ENCODE assay signal across 24 cellular contexts in the genomic region with DNA sequence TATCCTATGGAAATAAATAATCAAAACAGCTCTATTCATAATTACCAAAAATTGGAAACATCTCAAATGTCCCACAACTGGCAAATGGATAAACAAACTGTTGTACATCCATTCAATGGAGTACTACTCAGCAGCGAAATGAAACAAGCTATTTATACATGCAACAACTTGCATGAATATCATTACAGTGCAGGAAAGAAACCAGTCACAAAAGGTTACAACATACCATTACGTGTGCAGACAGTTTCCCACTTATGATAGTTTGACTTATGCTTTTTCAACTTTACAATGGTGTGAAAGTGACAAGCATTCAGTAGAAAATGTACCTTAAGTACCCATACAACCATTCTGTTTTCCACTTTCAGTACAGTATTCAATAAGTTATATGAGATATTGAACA.
"Had no signal": no experiment of that assay in that cellular context is flagged by ENCODE, and none has a peak within 500 bp of the region (broad histone marks: within the 10 kb centered on the region; RNA-seq: fewer than 3 reads in every experiment).

No MANE protein-coding gene starts in this region.

- H3K9me3 ChIP-seq: esophagus squamous epithelium, lower lobe of right lung, mucosa of descending colon, neutrophil, pancreas, right lobe of liver, suprapubic skin, vagina had no signal

- H3K36me3 ChIP-seq: neutrophil, right lobe of liver had no signal

- H3K27ac ChIP-seq: dorsolateral prefrontal cortex, esophagus squamous epithelium, lower lobe of right lung, neutrophil, pancreas, right lobe of liver, suprapubic skin, vagina had no signal

- H3K4me3 ChIP-seq: dorsolateral prefrontal cortex, esophagus squamous epithelium, lower lobe of right lung, mucosa of descending colon, pancreas, right lobe of liver, smooth muscle cell, suprapubic skin, vagina had no signal

- DNase-seq: dorsolateral prefrontal cortex; effector CD4-positive, alpha-beta T cell; esophagus squamous epithelium; hypothalamus; immature natural killer cell; islet precursor cell; left ventricle myocardium superior; lower lobe of right lung; mucosa of descending colon; naive B cell; pancreas; right lobe of liver; stimulated activated CD4-positive, alpha-beta T cell treated with anti-CD3 and anti-CD28 coated beads, Interleukin-12 subunit alpha, Interleukin-12 subunit beta, amount 100 ng/mL, for 4 hours; stimulated activated CD4-positive, alpha-beta T cell treated with anti-CD3 and anti-CD28 coated beads, Interleukin-1b, Interleukin-23, amount 100 ng/mL, for 48 hours; stimulated activated CD4-positive, alpha-beta T cell treated with anti-CD3 and anti-CD28 coated beads, Interleukin-4, amount 100 ng/mL, for 1 hour; stimulated activated CD8-positive, alpha-beta memory T cell treated with anti-CD3 and anti-CD28 coated beads, Interleukin-4, amount 100 ng/mL, for 48 hours; stimulated activated naive CD4-positive, alpha-beta T cell; stimulated activated naive CD8-positive, alpha-beta T cell treated with anti-CD3 and anti-CD28 coated beads, Interleukin-15, amount 100 ng/mL, for 72 hours; trophoblast cell had no signal

- ATAC-seq: left ventricle myocardium superior; lower lobe of right lung; mucosa of descending colon; natural killer cell treated with Interleukin-12 subunit alpha and Interleukin-12 subunit beta and Interleukin-15 and Interleukin-18, amount 100 ng/mL, for 72 hours; pancreas; right lobe of liver; stimulated activated naive CD8-positive, alpha-beta T cell treated with anti-CD3 and anti-CD28 coated beads, Interleukin-15, amount 100 ng/mL, for 72 hours had no signal

- H3K4me2 ChIP-seq: smooth muscle cell had no signal

- H3K27me3 ChIP-seq: dorsolateral prefrontal cortex, esophagus squamous epithelium, neutrophil, pancreas, right lobe of liver, suprapubic skin, vagina had no signal

- H3K4me1 ChIP-seq: esophagus squamous epithelium, lower lobe of right lung, pancreas, right lobe of liver, suprapubic skin, vagina had no signal

- FAIRE-seq: pancreas had no signal
